In genomic region chr14:64210211-64210610, GRCh38 we compare ENCODE assay signal across 18 cellular contexts.
DNase-seq lines count a peak whose midpoint lies in the region; ATAC-seq and TF ChIP-seq lines count a peak whose summit lies in the region.
"Had no signal": no experiment of that assay in that cellular context is flagged by ENCODE, and none has a peak within 500 bp of the region (broad histone marks: within the 10 kb centered on the region; RNA-seq: fewer than 3 reads in every experiment).

No MANE protein-coding gene starts in this region.

- DNase-seq in NCI-H526 treated with DMSO at 0.1 percent for 48 hours (lab: John Stamatoyannopoulos, UW) (peak; percentile 72), activated B cell treated with CpG ODN at 0.5 μM for 24 hours (no peak), memory B cell (ENCODE audit: low spot score in 2 of 2) (no peak), KG1 (lab: John Stamatoyannopoulos, UW) (no peak), NCI-H1048 (lab: John Stamatoyannopoulos, UW) (no peak)
- DNase-seq: activated CD4-positive, alpha-beta T cell treated with anti-CD3 and anti-CD28 coated beads, Interleukin-2, amount 50 U/mL, for 1 hour; activated naive CD4-positive, alpha-beta T cell treated with anti-CD3 and anti-CD28 coated beads, Interleukin-2, amount 50 U/mL, for 16 hours; amniotic stem cell; brain microvascular endothelial cell; mesendoderm; MM.1S; NCI-H1417 treated with DMSO at 0.1 percent for 48 hours; OCI-M1 had no signal

- H3K9me3 Mint-ChIP-seq in activated B cell treated with CpG ODN at 0.5 μM for 24 hours = no peaks in the 10 kb centered on the region
- no peaks in the 10 kb centered on the region for H3K9me3 Mint-ChIP-seq in memory B cell
- H3K9me3 Mint-ChIP-seq in stimulated activated memory B cell treated with anti-CD40 and anti-IgM and Interleukin-4, amounts not matched to agents 10 μg/mL and 1 μg/mL and 100 μg/mL, for 72 hours = no peaks in the 10 kb centered on the region
- H3K9me3 Mint-ChIP-seq: activated T-helper 1 cell treated with anti-CD3 and anti-CD28 coated beads, Interleukin-12 subunit alpha, Interleukin-12 subunit beta, Interleukin-2, Interleukin-4 antibody, amounts not matched to agents 30 ng/mL and 10 ng/mL and 1 ng/mL, durations not matched to agents 14 hours and 24 hours and 36 hours; CD14-positive monocyte; T-helper 2 cell treated with Interferon-gamma antibody and Interleukin-4, amounts not matched to agents 5 μg/mL and 100 μg/mL, for 36 hours had no signal

- POLR2A ChIA-PET in activated B cell treated with CpG ODN at 0.5 μM for 24 hours (lab: Charles Lee) = interaction anchor here (0.6 to 3.6 kb wide), 10 partner anchors 8 to 84 kb away, joined by 3 to 41 read pairs (median 7); partner anchors contain the start of gene ESR2

- H3K27me3 Mint-ChIP-seq in activated B cell treated with CpG ODN at 0.5 μM for 24 hours (no peaks in the 10 kb centered on the region), memory B cell (no peaks in the 10 kb centered on the region)
- no peaks in the 10 kb centered on the region for H3K27me3 Mint-ChIP-seq in stimulated activated memory B cell treated with anti-CD40 and anti-IgM and Interleukin-4, amounts not matched to agents 10 μg/mL and 1 μg/mL and 100 μg/mL, for 72 hours

- peak; percentile 16 for ATAC-seq in activated B cell treated with CpG ODN at 0.5 μM for 24 hours (ENCODE audit: low read depth)
- peak; percentile 15 for ATAC-seq in memory B cell (ENCODE audit: low read depth)
- ATAC-seq in stimulated activated memory B cell treated with anti-CD40 and anti-IgM and Interleukin-4, amounts not matched to agents 10 μg/mL and 1 μg/mL and 100 μg/mL, for 72 hours = no peak
- ATAC-seq in activated CD4-positive, CD25-positive, alpha-beta regulatory T cell treated with anti-CD3 and anti-CD28 coated beads, Interleukin-2, amount 50 U/mL, for 24 hours = no peak

- H3K4me1 Mint-ChIP-seq in activated B cell treated with CpG ODN at 0.5 μM for 24 hours = peaks cover 33% of the 10 kb centered on the region
- peaks cover 19% of the 10 kb centered on the region for H3K4me1 Mint-ChIP-seq in memory B cell
- H3K4me1 Mint-ChIP-seq in stimulated activated memory B cell treated with anti-CD40 and anti-IgM and Interleukin-4, amounts not matched to agents 10 μg/mL and 1 μg/mL and 100 μg/mL, for 72 hours = peaks cover 33% of the 10 kb centered on the region
- H3K4me1 Mint-ChIP-seq: CD14-positive monocyte had no signal

- intact Hi-C loops in activated B cell treated with CpG ODN at 0.5 μM for 24 hours (cut with micrococcal nuclease) = no loop called here

- no peak for TF ChIP-seq CTCF in activated B cell treated with CpG ODN at 0.5 μM for 24 hours (IDR thresholded peaks at IDR 0.05)

- peak overlapping the region; percentile 65 for H3K4me3 Mint-ChIP-seq in activated B cell treated with CpG ODN at 0.5 μM for 24 hours
- H3K4me3 Mint-ChIP-seq in memory B cell = peak overlapping the region; percentile 43
- peak overlapping the region; percentile 67 for H3K4me3 Mint-ChIP-seq in stimulated activated memory B cell treated with anti-CD40 and anti-IgM and Interleukin-4, amounts not matched to agents 10 μg/mL and 1 μg/mL and 100 μg/mL, for 72 hours
- H3K4me3 Mint-ChIP-seq: activated T-helper 1 cell treated with anti-CD3 and anti-CD28 coated beads, Interleukin-12 subunit alpha, Interleukin-12 subunit beta, Interleukin-2, Interleukin-4 antibody, amounts not matched to agents 30 ng/mL and 10 ng/mL and 1 ng/mL, durations not matched to agents 14 hours and 24 hours and 36 hours; CD14-positive monocyte; T-helper 2 cell treated with Interferon-gamma antibody and Interleukin-4, amounts not matched to agents 5 μg/mL and 100 μg/mL, for 36 hours had no signal

- H3K27ac Mint-ChIP-seq in activated B cell treated with CpG ODN at 0.5 μM for 24 hours (peak overlapping the region; percentile 82), memory B cell (peak overlapping the region; percentile 86)
- peak overlapping the region; percentile 64 for H3K27ac Mint-ChIP-seq in stimulated activated memory B cell treated with anti-CD40 and anti-IgM and Interleukin-4, amounts not matched to agents 10 μg/mL and 1 μg/mL and 100 μg/mL, for 72 hours
- H3K27ac Mint-ChIP-seq: CD14-positive monocyte; T-helper 2 cell treated with Interferon-gamma antibody and Interleukin-4, amounts not matched to agents 5 μg/mL and 100 μg/mL, for 36 hours had no signal

- CTCF ChIA-PET in activated B cell treated with CpG ODN at 0.5 μM for 24 hours (lab: Charles Lee) = interaction anchor here (0.9 to 2.2 kb wide), 3 partner anchors 25 to 93 kb away, joined by 3 to 13 read pairs (median 9); partner anchors contain the start of gene ESR2

- H3K36me3 Mint-ChIP-seq in activated B cell treated with CpG ODN at 0.5 μM for 24 hours (ENCODE audit: low read depth) = peaks cover 35% of the 10 kb centered on the region
- H3K36me3 Mint-ChIP-seq in memory B cell = peaks cover 4% of the 10 kb centered on the region
- H3K36me3 Mint-ChIP-seq in stimulated activated memory B cell treated with anti-CD40 and anti-IgM and Interleukin-4, amounts not matched to agents 10 μg/mL and 1 μg/mL and 100 μg/mL, for 72 hours = peaks cover 25% of the 10 kb centered on the region
- H3K36me3 Mint-ChIP-seq: CD14-positive monocyte had no signal

Comparison
In these comparisons a context has a peak if more than half of its experiments do, and no peak if none do; other contexts are left out.
1. ATAC-seq: peak in activated B cell treated with CpG ODN at 0.5 μM for 24 hours (single experiment) and memory B cell (single experiment); none in stimulated activated memory B cell treated with anti-CD40 and anti-IgM and Interleukin-4, amounts not matched to agents 10 μg/mL and 1 μg/mL and 100 μg/mL, for 72 hours (single experiment) and activated CD4-positive, CD25-positive, alpha-beta regulatory T cell treated with anti-CD3 and anti-CD28 coated beads, Interleukin-2, amount 50 U/mL, for 24 hours (0 of 2).
2. Peak in every context shown above with its lines, with median percentiles within 50 percentile points of each other: H3K27ac Mint-ChIP-seq and H3K4me3 Mint-ChIP-seq.